ENCODE assay signal across 27 cellular contexts in genomic region chr7:100946766-100947365, GRCh38. TPM values are rescaled to one million over a fixed set of nuclear protein-coding genes. Genes with fewer than 3 reads are reported as not detected.
DNase-seq lines count a peak whose midpoint lies in the region; ATAC-seq, FAIRE-seq and TF ChIP-seq lines count a peak whose summit lies in the region.
"Had no signal": no experiment of that assay in that cellular context is flagged by ENCODE, and none has a peak within 500 bp of the region (broad histone marks: within the 10 kb centered on the region; RNA-seq: fewer than 3 reads in every experiment).

No MANE protein-coding gene starts in this region.

- H2BK12ac ChIP-seq in H1 (ENCODE audit: low read depth, low read length), result peak overlapping the region; percentile 94; the same call in 1 of the 2 replicates

- H3K9me3 ChIP-seq in heart right ventricle (peaks cover 0 to 5% (median 0%) of the 10 kb centered on the region in 11 donors), right atrium auricular region (no peaks in the 10 kb centered on the region), H1 (ENCODE audit: insufficient read depth in 2 of 2, low read depth in 1 of 2, low read length in 1 of 2) (peaks cover 2 to 4% of the 10 kb centered on the region in 2 experiments; a peak in 2 of 4 replicates), spleen (peaks cover 0 to 5% (median 0%) of the 10 kb centered on the region in 8 donors)
- H3K9me3 ChIP-seq: BE2C had no signal

- no peaks in the 10 kb centered on the region for H3K4me1 ChIP-seq in heart right ventricle
- H3K4me1 ChIP-seq in right atrium auricular region, result no peaks in the 10 kb centered on the region
- H3K4me1 ChIP-seq in H1 (replicated peaks in 1 of 4; ENCODE audit: control insufficient read depth in 3 of 4, insufficient read depth in 4 of 4, low read length in 3 of 4), result peaks cover 12 to 32% (median 26%) of the 10 kb centered on the region in 4 experiments
- peaks cover 0 to 9% (median 0%) of the 10 kb centered on the region in 6 donors for H3K4me1 ChIP-seq in spleen
- H3K4me1 ChIP-seq in mesendoderm (ENCODE audit: control insufficient read depth, low read depth, low read length), result peaks cover 12% of the 10 kb centered on the region
- H3K4me1 ChIP-seq: BE2C had no signal

- DNase-seq in heart right ventricle (peak; percentile 26 to 48), right atrium auricular region (ENCODE audit: low spot score) (no peak), MV-4-11 (lab: John Stamatoyannopoulos, UW) (peak; percentile 22), H1 (ENCODE audit: low read depth in 1 of 2, low spot score in 2 of 2) (no peak), spleen (peak; percentile 28), SW 1271 (lab: John Stamatoyannopoulos, UW) (no peak), mesendoderm (no peak), NCI-H748 treated with DMSO at 0.1 percent for 48 hours (lab: John Stamatoyannopoulos, UW) (no peak)
- DNase-seq: BE2C; CD4-positive, CD25-positive, alpha-beta regulatory T cell; DMS53; KBM-7; NCI-H2029; NCI-H446 treated with DMSO at 0.1 percent for 48 hours; NCI-H526; SIG-M5 had no signal

- H2BK5ac ChIP-seq in H1 (ENCODE audit: low read depth, low read length), result peak overlapping the region; percentile 79; the same call in 1 of the 2 replicates
- H2BK5ac ChIP-seq in mesendoderm (ENCODE audit: low read length), result no peak overlapping the region

- intact Hi-C loops in heart right ventricle (cut with DNase I), result no loop called here
- intact Hi-C loops in spleen (cut with DNase I; ENCODE audit: low total_unique reads), result no loop called here

- H3K23ac ChIP-seq in H1 (ENCODE audit: insufficient read length) (no peak overlapping the region), mesendoderm (ENCODE audit: low read length) (no peak overlapping the region)

- no peak for FAIRE-seq in H1 (lab: Jason Lieb, UNC)
- FAIRE-seq: G401.6, HepG2 had no signal

- H3K4me2 ChIP-seq in H1 (ENCODE audit: insufficient read depth in 1 of 2, low read depth in 2 of 2, low read length in 2 of 2), result no peak overlapping the region
- H3K4me2 ChIP-seq in mesendoderm (ENCODE audit: low read length), result no peak overlapping the region

- H3K56ac ChIP-seq in H1 (replicated peaks; ENCODE audit: insufficient read length, low read depth, low read length), result no peak overlapping the region
- H3K56ac ChIP-seq in mesendoderm (ENCODE audit: low read length), result no peak overlapping the region

- H3K4me3 ChIP-seq in heart right ventricle, result no peak overlapping the region
- no peak overlapping the region for H3K4me3 ChIP-seq in right atrium auricular region
- H3K4me3 ChIP-seq in H1 (ENCODE audit: extremely low read depth in 1 of 4, insufficient read depth in 2 of 4, low read depth in 3 of 4, low read length in 4 of 4), result no peak overlapping the region
- no peak overlapping the region for H3K4me3 ChIP-seq in spleen
- no peak overlapping the region for H3K4me3 ChIP-seq in mesendoderm (ENCODE audit: low read length)
- H3K4me3 ChIP-seq: SK-N-MC had no signal

- H3K36me3 ChIP-seq in heart right ventricle (no peaks in the 10 kb centered on the region), right atrium auricular region (no peaks in the 10 kb centered on the region), H1 (ENCODE audit: control insufficient read depth in 2 of 4, insufficient read depth in 4 of 4, low read length in 3 of 4) (no peaks in the 10 kb centered on the region), spleen (no peaks in the 10 kb centered on the region), mesendoderm (ENCODE audit: control insufficient read depth, insufficient read depth, low read length) (no peaks in the 10 kb centered on the region)
- H3K36me3 ChIP-seq: BE2C had no signal

- no peak overlapping the region for H4K91ac ChIP-seq in H1 (replicated peaks; ENCODE audit: insufficient read length, low read length)

- H2BK15ac ChIP-seq in H1 (ENCODE audit: low read length), result 0 out of 2 replicates have a peak overlapping the region, but pooled peaks have one; percentile 65
- H2BK15ac ChIP-seq in mesendoderm (replicated peaks; ENCODE audit: low read depth), result no peak overlapping the region

- no peak overlapping the region for H3K14ac ChIP-seq in H1 (ENCODE audit: insufficient read length)

- peak overlapping the region in 2 of 10 donors; percentile 31 to 39 for H3K27ac ChIP-seq in heart right ventricle
- H3K27ac ChIP-seq in right atrium auricular region, result no peak overlapping the region
- no peak overlapping the region for H3K27ac ChIP-seq in H1 (ENCODE audit: low read depth, low read length)
- no peak overlapping the region for H3K27ac ChIP-seq in spleen
- no peak overlapping the region for H3K27ac ChIP-seq in mesendoderm (ENCODE audit: low read depth, low read length)
- H3K27ac ChIP-seq: 22Rv1, SK-N-MC had no signal

- H3K9ac ChIP-seq in H1 (replicated peaks in 1 of 4; ENCODE audit: extremely low read depth in 1 of 4, low read depth in 3 of 4, low read length in 3 of 4), result no peak overlapping the region
- no peak overlapping the region for H3K9ac ChIP-seq in mesendoderm (ENCODE audit: low read length)

- H4K5ac ChIP-seq in H1 (ENCODE audit: insufficient read length, low read depth, low read length), result no peak overlapping the region
- no peak overlapping the region for H4K5ac ChIP-seq in mesendoderm (ENCODE audit: low read length)

- CTCF ChIA-PET in H1 (lab: Charles Lee; ENCODE audit: partially characterized antibody), result interaction anchor here (0.6 to 1.2 kb wide), 3 partner anchors 12 to 316 kb away, joined by 3 to 4 read pairs (median 4); no protein-coding TSS in a partner anchor

- POLR2A ChIA-PET in H1 (lab: Charles Lee; ENCODE audit: partially characterized antibody), result interaction anchor here (1.1 to 1.6 kb wide), 2 partner anchors 12 to 15 kb away, joined by 4 to 5 read pairs; no protein-coding TSS in a partner anchor

- H3K79me2 ChIP-seq in H1 (ENCODE audit: control insufficient read depth in 1 of 2, insufficient read depth in 2 of 2, low read length in 2 of 2) (no peaks in the 10 kb centered on the region), mesendoderm (ENCODE audit: control insufficient read depth, insufficient read depth, low read length) (no peaks in the 10 kb centered on the region)

- TF ChIP-seq POLR2A in H1 (IDR thresholded peaks at IDR 0.05; ENCODE audit: control extremely low read depth in 1 of 2, low read depth in 2 of 2, low read length in 2 of 2) (no peak), spleen (IDR thresholded peaks at IDR 0.05) (no peak)

- H4K20me1 ChIP-seq in H1 (replicated peaks in 1 of 2; ENCODE audit: control insufficient read depth in 1 of 2, insufficient read depth in 2 of 2, low read length in 2 of 2), result no peaks in the 10 kb centered on the region

- WGBS in heart right ventricle, 2 donors, result 67 to 76% methylated on average over 11 of the region's 11 CpGs
- WGBS in H1 (ENCODE audit: extremely low coverage in 1 of 2, insufficient coverage in 1 of 2, insufficient read length in 1 of 2, insufficient replicate concordance in 2 of 2, low coverage in 1 of 2, low lambda C conversion rate in 2 of 2, missing lambda C conversion rate in 1 of 2), 2 experiments, result 77% methylated on average over 11 of the region's 11 CpGs; no CpG with 5 or more reads in 1 of the 2 experiments
- 77 to 85% (median 81%) methylated on average over 11 of the region's 11 CpGs for WGBS in spleen, 5 donors
- no CpG with 5 or more reads among the region's 11 CpGs for WGBS in mesendoderm (ENCODE audit: extremely low coverage, insufficient coverage, low lambda C conversion rate)

- TF ChIP-seq EP300 in H1 (IDR thresholded peaks at IDR 0.05; ENCODE audit: borderline replicate concordance in 1 of 2, low read depth in 2 of 2, low read length in 2 of 2), result no peak

- ATAC-seq in heart right ventricle, result peak in 3 of 8 donors; percentile 26 to 67 (median 40)
- ATAC-seq: HepG2, Panc1 had no signal

- H3K23me2 ChIP-seq in H1 (ENCODE audit: low read depth, low read length), result peaks cover 2% of the 10 kb centered on the region; the same call in 1 of the 2 replicates

- H3K79me1 ChIP-seq in H1 (ENCODE audit: low read depth, low read length) (no peaks in the 10 kb centered on the region; the same call in 1 of the 2 replicates), mesendoderm (ENCODE audit: low read length) (no peaks in the 10 kb centered on the region)

- no peak overlapping the region for H4K8ac ChIP-seq in H1 (ENCODE audit: extremely low read depth, insufficient read depth, low read length)
- H4K8ac ChIP-seq in mesendoderm (ENCODE audit: low read depth, low read length), result no peak overlapping the region

- TF ChIP-seq CTCF in heart right ventricle (IDR thresholded peaks at IDR 0.05) (no peak), right atrium auricular region (IDR thresholded peaks at IDR 0.05) (no peak), H1 (IDR thresholded peaks at IDR 0.05; ENCODE audit: control extremely low read depth in 1 of 3, insufficient read depth in 1 of 3, low read depth in 1 of 3, low read length in 3 of 3) (no peak), spleen (IDR thresholded peaks at IDR 0.05 in 8 of 11, conservative IDR thresholded peaks at IDR 0.05 in 3 of 11) (no peak)

- no peak overlapping the region for H2AK5ac ChIP-seq in H1 (ENCODE audit: low read depth, low read length)
- no peak overlapping the region for H2AK5ac ChIP-seq in mesendoderm (ENCODE audit: low read length)

- H3K4ac ChIP-seq in H1 (replicated peaks; ENCODE audit: insufficient read length, low read depth, low read length), result no peak overlapping the region
- no peak overlapping the region for H3K4ac ChIP-seq in mesendoderm (ENCODE audit: low read depth, low read length)

- peak overlapping the region; percentile 55 for H2BK20ac ChIP-seq in H1 (ENCODE audit: low read length)

- TF ChIP-seq RAD21 in H1 (IDR thresholded peaks at IDR 0.05 in 1 of 2, conservative IDR thresholded peaks at IDR 0.05 in 1 of 2; ENCODE audit: low read depth in 2 of 2, low read length in 2 of 2), result no peak

- H3K18ac ChIP-seq in H1 (ENCODE audit: extremely low read depth, low read length), result peak overlapping the region; percentile 81; the same call in 1 of the 2 replicates
- no peak overlapping the region for H3K18ac ChIP-seq in mesendoderm (ENCODE audit: low read length)

- H3K27me3 ChIP-seq in heart right ventricle, result peaks cover 0 to 75% (median 55%) of the 10 kb centered on the region in 7 donors
- H3K27me3 ChIP-seq in right atrium auricular region, result no peaks in the 10 kb centered on the region
- no peaks in the 10 kb centered on the region; a peak in 3 of 7 replicates for H3K27me3 ChIP-seq in H1 (replicated peaks in 1 of 4; ENCODE audit: control insufficient read depth in 3 of 4, extremely low read depth in 1 of 4, insufficient read depth in 3 of 4, low read length in 3 of 4)
- peaks cover 0 to 76% (median 18%) of the 10 kb centered on the region in 7 donors for H3K27me3 ChIP-seq in spleen (replicated peaks in 1 of 7)
- no peaks in the 10 kb centered on the region for H3K27me3 ChIP-seq in mesendoderm (ENCODE audit: insufficient read depth, low read length, poor library complexity)

- no peak overlapping the region for H2AFZ ChIP-seq in H1 (ENCODE audit: low read length)

- no peak overlapping the region for H2BK120ac ChIP-seq in H1 (replicated peaks; ENCODE audit: low read depth, low read length)
- no peak overlapping the region for H2BK120ac ChIP-seq in mesendoderm (ENCODE audit: low read depth, low read length)

RNA-seq across cellular contexts. Expression of gene MUC3A, which starts 2.5 kb away (rescaled TPM):
- 1 to 10 TPM in 2 of 10 donors, under 1 TPM in 8; 0.23 to 1.1 (median 0.75) TPM for total RNA-seq in heart right ventricle
- polyA plus RNA-seq in heart right ventricle, result 1 to 10 TPM in 1 of 2 donors, under 1 TPM in 1; 0.36 to 3.5 TPM
- total RNA-seq in right atrium auricular region, result under 1 TPM in 1 of 2 donors, not detected in 1; 0.24 TPM
- 43.9 and 44.6 TPM in 2 replicates for total RNA-seq in H1 (2021; fragmentation: NEBNext Ultra II Directional; extraction: Animal tissue kit (Norgen Biotek cat#: 25700))
- polyA plus RNA-seq in H1 (2011; rRNA removed), result 15.4 and 27.2 TPM in 2 replicates
- polyA plus RNA-seq in H1 (2011; cell fraction: cytosol; rRNA removed), result 7.0 TPM
- 15.8 TPM for polyA plus RNA-seq in H1 (2011; cell fraction: nucleus; rRNA removed)
- 34.2 to 38.8 TPM (median 37.1 TPM) in 4 replicates for polyA plus RNA-seq in H1 (2012, experiment 1 of 2)
- polyA plus RNA-seq in H1 (2012, experiment 2 of 2), result 39.8 TPM
- polyA plus RNA-seq in H1 (2013, experiment 1 of 2), result 64.8 TPM
- 68.9 TPM for polyA plus RNA-seq in H1 (2013, experiment 2 of 2)
- polyA minus RNA-seq in H1 (2011; rRNA and poly(A)+ RNA removed), result 5.2 and 12.2 TPM in 2 replicates
- polyA minus RNA-seq in H1 (2011; cell fraction: cytosol; rRNA and poly(A)+ RNA removed), result 13.4 TPM
- 7.9 TPM for polyA minus RNA-seq in H1 (2011; cell fraction: nucleus; rRNA and poly(A)+ RNA removed)
- under 1 TPM; 0.07 to 0.73 (median 0.30) TPM for total RNA-seq in spleen
- under 1 TPM; 0.17 to 0.29 (median 0.27) TPM for polyA plus RNA-seq in spleen
- 75.9 TPM for polyA plus RNA-seq in mesendoderm (2013, experiment 1 of 2)
- 72.9 TPM for polyA plus RNA-seq in mesendoderm (2013, experiment 2 of 2)
- total RNA-seq: CD4-positive, CD25-positive, alpha-beta regulatory T cell; Daoy; H4; HepG2; HT1080; LHCN-M2; MCF 10A; OCI-LY7 had no signal
- polyA plus RNA-seq: CD4-positive, CD25-positive, alpha-beta regulatory T cell had no signal

RNA-seq across cellular contexts. Expression of gene MUC12, which starts 22.5 kb away (rescaled TPM):
- not detected for total RNA-seq in heart right ventricle
- under 1 TPM in 1 of 2 donors, not detected in 1; 0.49 TPM for polyA plus RNA-seq in heart right ventricle
- total RNA-seq in right atrium auricular region, result not detected
- total RNA-seq in H1 (2021; fragmentation: NEBNext Ultra II Directional; extraction: Animal tissue kit (Norgen Biotek cat#: 25700)), result 7.0 and 7.7 TPM in 2 replicates
- polyA plus RNA-seq in H1 (2011; rRNA removed), result 13.5 and 16.2 TPM in 2 replicates
- 8.4 TPM for polyA plus RNA-seq in H1 (2011; cell fraction: cytosol; rRNA removed)
- 8.0 TPM for polyA plus RNA-seq in H1 (2011; cell fraction: nucleus; rRNA removed)
- polyA plus RNA-seq in H1 (2012, experiment 1 of 2), result 8.9 to 12.8 TPM (median 11.4 TPM) in 4 replicates
- 20.3 TPM for polyA plus RNA-seq in H1 (2012, experiment 2 of 2)
- polyA plus RNA-seq in H1 (2013, experiment 1 of 2), result 11.1 TPM
- 10.6 TPM for polyA plus RNA-seq in H1 (2013, experiment 2 of 2)
- polyA minus RNA-seq in H1 (2011; rRNA and poly(A)+ RNA removed), result 1.1 and 1.3 TPM in 2 replicates
- polyA minus RNA-seq in H1 (2011; cell fraction: cytosol; rRNA and poly(A)+ RNA removed), result 2.6 TPM
- polyA minus RNA-seq in H1 (2011; cell fraction: nucleus; rRNA and poly(A)+ RNA removed), result 2.5 TPM
- total RNA-seq in spleen, result under 1 TPM in 5 of 7 donors, not detected in 2; 0.07 to 0.89 (median 0.57) TPM
- polyA plus RNA-seq in spleen, result 1 to 10 TPM in 2 of 3 donors, under 1 TPM in 1; 0.90 to 1.7 (median 1.3) TPM
- 4.6 TPM for polyA plus RNA-seq in mesendoderm (2013, experiment 1 of 2)
- 5.6 TPM for polyA plus RNA-seq in mesendoderm (2013, experiment 2 of 2)
- total RNA-seq: CD4-positive, CD25-positive, alpha-beta regulatory T cell; HepG2; HT1080; MCF 10A; OCI-LY7 had no signal
- polyA plus RNA-seq: HepG2 had no signal

RNA-seq across cellular contexts. Expression of gene ACHE, which starts 51.2 kb away (rescaled TPM):
- total RNA-seq in heart right ventricle (1 to 10 TPM in 2 of 10 donors, under 1 TPM in 8; 0.27 to 1.1 (median 0.71) TPM), right atrium auricular region (10 to 100 TPM in 1 of 2 donors, 1 to 10 TPM in 1; 5.4 to 33.0 TPM), spleen (10 to 100 TPM in 1 of 7 donors, 1 to 10 TPM in 6; 2.1 to 10.8 (median 4.4) TPM)
- polyA plus RNA-seq in heart right ventricle (under 1 TPM; 0.80 to 0.94 TPM), H1 (2011; rRNA removed) (1.4 and 2.8 TPM in 2 replicates), spleen (1 to 10 TPM; 2.0 to 3.7 (median 3.1) TPM)
- total RNA-seq in H1 (2021; fragmentation: NEBNext Ultra II Directional; extraction: Animal tissue kit (Norgen Biotek cat#: 25700)), result 4.3 and 4.8 TPM in 2 replicates
- polyA plus RNA-seq in H1 (2011; cell fraction: cytosol; rRNA removed), result 1.8 TPM
- 7.7 TPM for polyA plus RNA-seq in H1 (2011; cell fraction: nucleus; rRNA removed)
- polyA plus RNA-seq in H1 (2012, experiment 1 of 2), result 1.6 to 2.9 TPM (median 2.2 TPM) in 4 replicates
- polyA plus RNA-seq in H1 (2012, experiment 2 of 2), result 1.2 TPM
- polyA plus RNA-seq in H1 (2013, experiment 1 of 2), result 6.7 TPM
- polyA plus RNA-seq in H1 (2013, experiment 2 of 2), result 6.3 TPM
- 0.44 and 0.95 TPM in 2 replicates for polyA minus RNA-seq in H1 (2011; rRNA and poly(A)+ RNA removed)
- polyA minus RNA-seq in H1 (2011; cell fraction: cytosol; rRNA and poly(A)+ RNA removed), result 2.3 TPM
- polyA minus RNA-seq in H1 (2011; cell fraction: nucleus; rRNA and poly(A)+ RNA removed), result 2.3 TPM
- polyA plus RNA-seq in mesendoderm (2013, experiment 1 of 2), result 25.8 TPM
- polyA plus RNA-seq in mesendoderm (2013, experiment 2 of 2), result 24.9 TPM
- total RNA-seq: HT1080, OCI-LY7 had no signal
- polyA plus RNA-seq: CD4-positive, CD25-positive, alpha-beta regulatory T cell had no signal

RNA-seq across cellular contexts. Expression of gene UFSP1, which starts 57.4 kb away (rescaled TPM):
- 1 to 10 TPM in 9 of 10 donors, under 1 TPM in 1; 0.99 to 3.3 (median 1.7) TPM for total RNA-seq in heart right ventricle
- polyA plus RNA-seq in heart right ventricle, result 1 to 10 TPM; 3.1 to 3.4 TPM
- total RNA-seq in right atrium auricular region, result 1 to 10 TPM; 3.0 to 3.7 TPM
- 4.3 and 4.8 TPM in 2 replicates for total RNA-seq in H1 (2021; fragmentation: NEBNext Ultra II Directional; extraction: Animal tissue kit (Norgen Biotek cat#: 25700))
- polyA plus RNA-seq in H1 (2011; rRNA removed), result 1.6 and 2.1 TPM in 2 replicates
- polyA plus RNA-seq in H1 (2011; cell fraction: cytosol; rRNA removed), result 2.0 TPM
- 3.2 TPM for polyA plus RNA-seq in H1 (2011; cell fraction: nucleus; rRNA removed)
- polyA plus RNA-seq in H1 (2012, experiment 1 of 2), result 1.9 to 3.0 TPM (median 2.0 TPM) in 4 replicates
- 1.5 TPM for polyA plus RNA-seq in H1 (2012, experiment 2 of 2)
- 1.6 TPM for polyA plus RNA-seq in H1 (2013, experiment 1 of 2)
- 1.5 TPM for polyA plus RNA-seq in H1 (2013, experiment 2 of 2)
- 1.8 and 4.7 TPM in 2 replicates for polyA minus RNA-seq in H1 (2011; rRNA and poly(A)+ RNA removed)
- 7.5 TPM for polyA minus RNA-seq in H1 (2011; cell fraction: cytosol; rRNA and poly(A)+ RNA removed)
- polyA minus RNA-seq in H1 (2011; cell fraction: nucleus; rRNA and poly(A)+ RNA removed), result 16.2 TPM
- 1 to 10 TPM; 1.3 to 5.6 (median 2.8) TPM for total RNA-seq in spleen
- 1 to 10 TPM; 4.2 to 6.9 (median 5.1) TPM for polyA plus RNA-seq in spleen
- 2.1 TPM for polyA plus RNA-seq in mesendoderm (2013, experiment 1 of 2)
- 2.2 TPM for polyA plus RNA-seq in mesendoderm (2013, experiment 2 of 2)

Comparison
In these comparisons a context has a peak if more than half of its experiments do, and no peak if none do; other contexts are left out.
1. DNase-seq: peak in heart right ventricle (2 of 2), MV-4-11 (single experiment) and spleen (single experiment); none in right atrium auricular region (single experiment), H1 (0 of 2), SW 1271 (0 of 2), mesendoderm (single experiment) and NCI-H748 treated with DMSO at 0.1 percent for 48 hours (single experiment).
2. RNA of gene MUC3A, which starts 2.5 kb away (total RNA-seq): 43.9 to 44.6 TPM in H1; 0.23 to 1.1 TPM in heart right ventricle, 0.07 to 0.73 TPM in spleen and 0.24 TPM in right atrium auricular region; every median in the first group is over 10 times any median in the second.